ENCODE assay signal across 20 cellular contexts in genomic region chr2:58494059-58494458, GRCh38.
DNase-seq lines count a peak whose midpoint lies in the region; FAIRE-seq and TF ChIP-seq lines count a peak whose summit lies in the region.
"Had no signal": no experiment of that assay in that cellular context is flagged by ENCODE, and none has a peak within 500 bp of the region (broad histone marks: within the 10 kb centered on the region; RNA-seq: fewer than 3 reads in every experiment).

No MANE protein-coding gene starts in this region.

- no peak overlapping the region for H3K14ac ChIP-seq in H1 (ENCODE audit: insufficient read length)

- H3K18ac ChIP-seq in H1 (ENCODE audit: extremely low read depth, low read length): peak overlapping the region; percentile 7; the same call in 1 of the 2 replicates

- TF ChIP-seq POLR2A in H1 (IDR thresholded peaks at IDR 0.05; ENCODE audit: control extremely low read depth in 1 of 2, low read depth in 2 of 2, low read length in 2 of 2): no peak

- H3K23me2 ChIP-seq in H1 (ENCODE audit: low read depth, low read length): no peaks in the 10 kb centered on the region

- no peaks in the 10 kb centered on the region for H3K4me1 Mint-ChIP-seq in endothelial cell (ENCODE audit: unreplicated experiment)
- H3K4me1 Mint-ChIP-seq: CD14-positive monocyte; CD4-positive, alpha-beta memory T cell had no signal

- H3K4me2 ChIP-seq in H1 (ENCODE audit: insufficient read depth in 1 of 2, low read depth in 2 of 2, low read length in 2 of 2): no peak overlapping the region
- H3K4me2 ChIP-seq: BLaER1 had no signal

- no peak overlapping the region for H2BK120ac ChIP-seq in H1 (replicated peaks; ENCODE audit: low read depth, low read length)

- no peak overlapping the region for H3K23ac ChIP-seq in H1 (ENCODE audit: insufficient read length)

- no peak overlapping the region for H3K4ac ChIP-seq in H1 (replicated peaks; ENCODE audit: insufficient read length, low read depth, low read length)

- no peak for FAIRE-seq in H1 (lab: Jason Lieb, UNC)
- FAIRE-seq: GM12878 had no signal

- no peak overlapping the region for H3K9ac ChIP-seq in H1 (replicated peaks in 1 of 4; ENCODE audit: extremely low read depth in 1 of 4, low read depth in 3 of 4, low read length in 3 of 4)
- H3K9ac ChIP-seq: BLaER1, GM23248 had no signal

- 83% methylated on average over 9 of the region's 10 CpGs; no CpG with 5 or more reads in 1 of the 2 experiments for WGBS in H1 (ENCODE audit: extremely low coverage in 1 of 2, insufficient coverage in 1 of 2, insufficient read length in 1 of 2, insufficient replicate concordance in 2 of 2, low coverage in 1 of 2, low lambda C conversion rate in 2 of 2, missing lambda C conversion rate in 1 of 2), 2 experiments

- TF ChIP-seq CTCF in H1 (IDR thresholded peaks at IDR 0.05; ENCODE audit: control extremely low read depth in 1 of 3, insufficient read depth in 1 of 3, low read depth in 1 of 3, low read length in 3 of 3): no peak
- TF ChIP-seq CTCF in endothelial cell (IDR thresholded peaks at IDR 0.05; ENCODE audit: unreplicated experiment): no peak

- H3K56ac ChIP-seq in H1 (replicated peaks; ENCODE audit: insufficient read length, low read depth, low read length): no peak overlapping the region

- H3K9me3 ChIP-seq in H1 (ENCODE audit: insufficient read depth in 2 of 2, low read depth in 1 of 2, low read length in 1 of 2): no peaks in the 10 kb centered on the region
- H3K9me3 ChIP-seq: BLaER1, HAP-1 had no signal

- no peak overlapping the region for H2BK15ac ChIP-seq in H1 (ENCODE audit: low read length)

- H3K36me3 ChIP-seq in H1 (ENCODE audit: control insufficient read depth in 2 of 4, insufficient read depth in 4 of 4, low read length in 3 of 4): no peaks in the 10 kb centered on the region
- H3K36me3 ChIP-seq: BLaER1, HAP-1 had no signal

- no peaks in the 10 kb centered on the region for H4K20me1 ChIP-seq in H1 (replicated peaks in 1 of 2; ENCODE audit: control insufficient read depth in 1 of 2, insufficient read depth in 2 of 2, low read length in 2 of 2)
- H4K20me1 ChIP-seq: BLaER1 had no signal

- H2AFZ ChIP-seq in H1 (ENCODE audit: low read length): no peak overlapping the region
- H2AFZ ChIP-seq: GM23248 had no signal

- H4K8ac ChIP-seq in H1 (ENCODE audit: extremely low read depth, insufficient read depth, low read length): no peak overlapping the region

- no peaks in the 10 kb centered on the region for H3K9me3 Mint-ChIP-seq in endothelial cell (ENCODE audit: unreplicated experiment)
- H3K9me3 Mint-ChIP-seq: CD4-positive, alpha-beta memory T cell had no signal

- no peak overlapping the region for H2BK5ac ChIP-seq in H1 (ENCODE audit: low read depth, low read length)

- H2AK5ac ChIP-seq in H1 (ENCODE audit: low read depth, low read length): no peak overlapping the region

- no peaks in the 10 kb centered on the region for H3K36me3 Mint-ChIP-seq in endothelial cell (ENCODE audit: low read depth, unreplicated experiment)
- H3K36me3 Mint-ChIP-seq: CD14-positive monocyte; CD4-positive, alpha-beta memory T cell had no signal

- no peak overlapping the region for H3K27ac Mint-ChIP-seq in endothelial cell (ENCODE audit: unreplicated experiment)
- H3K27ac Mint-ChIP-seq: CD14-positive monocyte; CD4-positive, alpha-beta memory T cell had no signal

- no peaks in the 10 kb centered on the region for H3K79me1 ChIP-seq in H1 (ENCODE audit: low read depth, low read length)

- H2BK12ac ChIP-seq in H1 (ENCODE audit: low read depth, low read length): no peak overlapping the region

- TF ChIP-seq EP300 in H1 (IDR thresholded peaks at IDR 0.05; ENCODE audit: borderline replicate concordance in 1 of 2, low read depth in 2 of 2, low read length in 2 of 2): no peak

- H3K4me1 ChIP-seq in H1 (replicated peaks in 1 of 4; ENCODE audit: control insufficient read depth in 3 of 4, insufficient read depth in 4 of 4, low read length in 3 of 4): peaks cover 0 to 12% (median 10%) of the 10 kb centered on the region in 4 experiments; a peak in 4 of 7 replicates
- H3K4me1 ChIP-seq: BLaER1, HAP-1 had no signal

- CTCF ChIA-PET in H1 (lab: Charles Lee; ENCODE audit: partially characterized antibody): interaction anchor here (1.5 kb wide), 1 partner anchor 165 kb away, joined by 4 read pairs; no protein-coding TSS in a partner anchor

- H3K4me3 ChIP-seq in H1 (ENCODE audit: extremely low read depth in 1 of 4, insufficient read depth in 2 of 4, low read depth in 3 of 4, low read length in 4 of 4): no peak overlapping the region
- H3K4me3 ChIP-seq: BLaER1, GM12878, GM23248, HAP-1 had no signal

- no peak overlapping the region for H4K5ac ChIP-seq in H1 (ENCODE audit: insufficient read length, low read depth, low read length)

- no peak for TF ChIP-seq RAD21 in H1 (IDR thresholded peaks at IDR 0.05 in 1 of 2, conservative IDR thresholded peaks at IDR 0.05 in 1 of 2; ENCODE audit: low read depth in 2 of 2, low read length in 2 of 2)

- POLR2A ChIA-PET in H1 (lab: Charles Lee; ENCODE audit: partially characterized antibody): interaction anchor here (1.2 kb wide), 1 partner anchor 10 kb away, joined by 4 read pairs; no protein-coding TSS in a partner anchor

- no peaks in the 10 kb centered on the region for H3K27me3 Mint-ChIP-seq in endothelial cell (ENCODE audit: unreplicated experiment)
- H3K27me3 Mint-ChIP-seq: CD4-positive, alpha-beta memory T cell had no signal

- H3K27ac ChIP-seq in H1 (ENCODE audit: low read depth, low read length): no peak overlapping the region
- H3K27ac ChIP-seq: BLaER1, GM23248 had no signal

- DNase-seq in NCI-H82 (lab: John Stamatoyannopoulos, UW): peak; percentile 41
- no peak for DNase-seq in NCI-H82 treated with DMSO at 0.1 percent for 48 hours (lab: John Stamatoyannopoulos, UW; ENCODE audit: unreplicated experiment)
- no peak for DNase-seq in H1 (ENCODE audit: low read depth in 1 of 2, low spot score in 2 of 2)
- DNase-seq in left kidney (ENCODE audit: low read depth, low spot score): peak; percentile 86
- DNase-seq in dedifferentiated amniotic fluid mesenchymal stem cell (ENCODE audit: extremely low spot score): no peak
- no peak for DNase-seq in cerebellar cortex (ENCODE audit: low spot score)
- no peak for DNase-seq in endothelial cell (ENCODE audit: low spot score)
- DNase-seq in iPS-NIHi11 (ENCODE audit: low spot score): no peak
- DNase-seq: 8988T; Calu3; CD4-positive, alpha-beta memory T cell; DMS 273 treated with DMSO at 0.1 percent for 48 hours; DMS53; DND-41; EL; GM23248 had no signal

- H3K27me3 ChIP-seq in H1 (replicated peaks in 1 of 4; ENCODE audit: control insufficient read depth in 3 of 4, extremely low read depth in 1 of 4, insufficient read depth in 3 of 4, low read length in 3 of 4): no peaks in the 10 kb centered on the region
- H3K27me3 ChIP-seq: BLaER1 had no signal

- no peak overlapping the region; the same call in 1 of the 2 replicates for H2BK20ac ChIP-seq in H1 (ENCODE audit: low read length)

- H3K79me2 ChIP-seq in H1 (ENCODE audit: control insufficient read depth in 1 of 2, insufficient read depth in 2 of 2, low read length in 2 of 2): no peaks in the 10 kb centered on the region

- H3K4me3 Mint-ChIP-seq in endothelial cell (ENCODE audit: unreplicated experiment): no peak overlapping the region
- H3K4me3 Mint-ChIP-seq: CD14-positive monocyte; CD4-positive, alpha-beta memory T cell had no signal

- no peak overlapping the region for H4K91ac ChIP-seq in H1 (replicated peaks; ENCODE audit: insufficient read length, low read length)

TF ChIP-seq in H1, 55 proteins besides CTCF, POLR2A, EP300 and RAD21 (continues in another document):
- TF ChIP-seq RBBP5 (IDR thresholded peaks at IDR 0.05; ENCODE audit: borderline replicate concordance, low read depth, low read length) (no peak), SIX5 (IDR thresholded peaks at IDR 0.05; ENCODE audit: low read depth, low read length) (no peak), CBX8 (IDR thresholded peaks at IDR 0.05; ENCODE audit: borderline replicate concordance, low read depth, low read length) (no peak), JUND (IDR thresholded peaks at IDR 0.05; ENCODE audit: low read length) (no peak), ATF3 (IDR thresholded peaks at IDR 0.05; ENCODE audit: insufficient read depth, low read depth, low read length) (no peak), MAX (IDR thresholded peaks at IDR 0.05) (no peak), CBX5 (IDR thresholded peaks at IDR 0.05; ENCODE audit: low read depth, low read length) (no peak), NANOG (IDR thresholded peaks at IDR 0.05; ENCODE audit: insufficient read depth, low read depth, low read length, poor library complexity, severe bottlenecking) (no peak), GTF2F1 (IDR thresholded peaks at IDR 0.05; ENCODE audit: borderline replicate concordance, low read depth, low read length) (no peak), TCF12 (IDR thresholded peaks at IDR 0.05; ENCODE audit: low read depth, low read length) (no peak), POLR2AphosphoS5 (IDR thresholded peaks at IDR 0.05; ENCODE audit: low read depth, low read length) (no peak), ATF2 (IDR thresholded peaks at IDR 0.05; ENCODE audit: low read length) (no peak), BACH1 (IDR thresholded peaks at IDR 0.05; ENCODE audit: low read length) (no peak)

Comparison
In these comparisons a context has a peak if more than half of its experiments do, and no peak if none do; other contexts are left out.
1. DNase-seq: peak in NCI-H82 (single experiment) and left kidney (single experiment); none in NCI-H82 treated with DMSO at 0.1 percent for 48 hours (single experiment), H1 (0 of 2), dedifferentiated amniotic fluid mesenchymal stem cell (single experiment), cerebellar cortex (single experiment), endothelial cell (single experiment) and iPS-NIHi11 (single experiment).